ENCODE assay signal across 8 cellular contexts in genomic region chr20:49484180-49485140, GRCh38. TPM values are rescaled to one million over a fixed set of nuclear protein-coding genes. Genes with fewer than 3 reads are reported as not detected.
DNase-seq lines count a peak whose midpoint lies in the region; ATAC-seq and TF ChIP-seq lines count a peak whose summit lies in the region.

No MANE protein-coding gene starts in this region.

- peaks cover 2% of the 10 kb centered on the region for H3K4me1 ChIP-seq in mucosa of descending colon (ENCODE audit: low read depth)

- no peaks in the 10 kb centered on the region for H3K9me3 ChIP-seq in mucosa of descending colon

- peak; percentile 53 for TF ChIP-seq CTCF in mucosa of descending colon (IDR thresholded peaks at IDR 0.05)

- H3K4me3 ChIP-seq in mucosa of descending colon = no peak overlapping the region

- H3K36me3 ChIP-seq in mucosa of descending colon (ENCODE audit: low read depth) = no peaks in the 10 kb centered on the region

- peak; percentile 58 for DNase-seq in CD1c-positive myeloid dendritic cell (ENCODE audit: extremely low spot score)
- DNase-seq in HT-29 (ENCODE audit: low spot score) = peak; percentile 87
- DNase-seq in NOMO-1 (lab: John Stamatoyannopoulos, UW; ENCODE audit: unreplicated experiment in 2 of 2) = peak; percentile 53 to 57
- peak; percentile 73 for DNase-seq in activated T-cell treated with anti-CD3 and anti-CD28 coated beads for 48 hours (ENCODE audit: low read depth)
- DNase-seq in epidermal melanocyte (ENCODE audit: insufficient read length, low spot score) = peak; percentile 43
- DNase-seq in mucosa of descending colon = peak; percentile 69 to 82 (median 82)
- DNase-seq in stimulated activated CD8-positive, alpha-beta memory T cell treated with anti-CD3 and anti-CD28 coated beads, Interleukin-4, amount 100 ng/mL, for 48 hours = peak; percentile 81

- ATAC-seq in mucosa of descending colon (peak; percentile 92), GM18870 (IDR thresholded peaks at IDR 0.05; ENCODE audit: unreplicated experiment) (no peak)

- intact Hi-C loops in mucosa of descending colon (cut with DNase I, micrococcal nuclease) = loop anchor here in 1 of 2 donors (5.0 to 10.0 kb wide), 2 partner anchors 102 to 150 kb away; no protein-coding TSS in a partner anchor

RNA-seq across cellular contexts. Expression of gene KCNB1, which starts 2.0 kb away (rescaled TPM):
- not detected in 2 replicates for total RNA-seq in HT-29 (2014; rRNA removed; shearing (Covaris generic))
- 10 to 100 TPM in 1 of 3 donors, 1 to 10 TPM in 1, under 1 TPM in 1; 0.46 to 14.6 (median 2.3) TPM for total RNA-seq in mucosa of descending colon
